In the genomic region with DNA sequence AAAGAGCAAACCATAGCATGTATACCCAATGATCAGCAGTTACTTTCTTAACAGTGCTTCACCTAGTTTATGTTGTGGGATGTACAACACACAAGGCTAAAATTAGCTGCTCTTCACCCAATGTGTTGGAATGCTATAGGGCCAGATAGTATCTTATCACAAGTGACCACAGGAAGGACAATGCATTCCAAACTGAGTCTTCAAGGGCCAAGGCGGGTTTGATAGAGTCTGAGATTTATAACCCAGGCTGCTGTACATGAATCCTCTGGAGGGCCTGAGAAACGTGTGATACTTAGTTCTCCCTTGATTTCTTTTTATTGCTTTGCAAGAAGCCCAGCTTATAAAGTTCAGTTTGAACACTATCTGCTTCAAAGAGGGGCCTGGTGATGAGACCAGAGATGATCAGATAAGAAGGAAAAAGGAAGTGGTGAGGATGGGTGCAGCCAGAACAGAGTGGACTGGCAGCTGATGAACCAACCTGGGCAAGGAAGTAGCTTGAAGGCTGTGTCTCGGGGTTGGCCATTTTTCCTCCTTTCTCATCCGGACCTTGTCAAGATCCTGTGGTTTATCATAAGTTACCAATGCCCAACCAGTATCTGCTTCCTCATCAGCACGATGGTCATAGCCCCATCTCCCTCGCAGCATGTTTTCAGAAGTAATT, we compare ENCODE assay signal across 17 cellular contexts.
DNase-seq lines count a peak whose midpoint lies in the region; ATAC-seq, FAIRE-seq and TF ChIP-seq lines count a peak whose summit lies in the region.
"Had no signal": no experiment of that assay in that cellular context is flagged by ENCODE, and none has a peak within 500 bp of the region (broad histone marks: within the 10 kb centered on the region; RNA-seq: fewer than 3 reads in every experiment).

No MANE protein-coding gene starts in this region.

- H3K9me2 ChIP-seq in hepatocyte (replicated peaks; ENCODE audit: insufficient read depth) = no peaks in the 10 kb centered on the region

- H3K4me1 ChIP-seq in hepatocyte (ENCODE audit: insufficient read depth) (peaks cover 76% of the 10 kb centered on the region), small intestine (ENCODE audit: control insufficient read depth in 2 of 2, insufficient read depth in 1 of 2, low read depth in 1 of 2, low read length in 1 of 2) (peaks cover 6 to 11% of the 10 kb centered on the region in 2 donors)
- H3K4me1 ChIP-seq: BE2C had no signal

- no peak overlapping the region for H3K4me3 ChIP-seq in hepatocyte
- H3K4me3 ChIP-seq in small intestine (ENCODE audit: low read depth in 1 of 2, low read length in 2 of 2) = no peak overlapping the region

- no peak overlapping the region for H3K4me2 ChIP-seq in hepatocyte

- no peak overlapping the region for H2AFZ ChIP-seq in hepatocyte

- H3K27ac ChIP-seq in hepatocyte (peak overlapping the region; percentile 97), small intestine (ENCODE audit: low read depth in 1 of 2, low read length in 1 of 2) (peak overlapping the region; percentile 29 to 81)
- H3K27ac ChIP-seq: neutrophil had no signal

- no peaks in the 10 kb centered on the region for H4K20me1 ChIP-seq in hepatocyte (ENCODE audit: insufficient read depth, poor library complexity, severe bottlenecking)

- WGBS in hepatocyte (ENCODE audit: low lambda C conversion rate, missing lambda C conversion rate) = 70% methylated on average over 6 of the region's 6 CpGs
- WGBS in small intestine, 3 donors = 67 to 73% (median 67%) methylated on average over 6 of the region's 6 CpGs

- H3K9me3 ChIP-seq in hepatocyte (ENCODE audit: low read depth) (no peaks in the 10 kb centered on the region), small intestine (ENCODE audit: control insufficient read depth, low read depth) (no peaks in the 10 kb centered on the region)
- H3K9me3 ChIP-seq: BE2C, neutrophil had no signal

- no peak for TF ChIP-seq CTCF in hepatocyte (IDR thresholded peaks at IDR 0.05; ENCODE audit: poor library complexity)

- H3K36me3 ChIP-seq in hepatocyte (replicated peaks; ENCODE audit: insufficient read depth, low read depth) (no peaks in the 10 kb centered on the region), small intestine (ENCODE audit: control insufficient read depth in 2 of 2, insufficient read depth in 2 of 2, low read length in 2 of 2) (no peaks in the 10 kb centered on the region)
- H3K36me3 ChIP-seq: BE2C, neutrophil had no signal

- DNase-seq in GM19239 (ENCODE audit: insufficient read length, low spot score) (no peak), RCC 7860 (ENCODE audit: low spot score) (peak; percentile 72), hepatocyte (ENCODE audit: low spot score) (no peak), small intestine (no peak), GM19240 (ENCODE audit: insufficient read length, low spot score) (no peak)
- DNase-seq: activated CD8-positive, alpha-beta T cell treated with anti-CD3 and anti-CD28 coated beads, Interleukin-2, amount 10 ng/mL, durations not matched to agents 7 days and 5 days; activated naive CD4-positive, alpha-beta T cell; BE2C; left colon; NCI-H2029; stimulated activated CD4-positive, alpha-beta T cell treated with anti-CD3 and anti-CD28 coated beads, Interleukin-15, amount 100 ng/mL, for 24 hours had no signal

- peak; percentile 45 for FAIRE-seq in GM19239 (lab: Jason Lieb, UNC)
- peak; percentile 55 for FAIRE-seq in RCC 7860 (lab: Jason Lieb, UNC)
- no peak for FAIRE-seq in small intestine (lab: Jason Lieb, UNC)
- FAIRE-seq: colon, GM18507 had no signal

- no peak for ATAC-seq in HG03108 (IDR thresholded peaks at IDR 0.05; ENCODE audit: unreplicated experiment)
- no peak for ATAC-seq in HG03460 (IDR thresholded peaks at IDR 0.05; ENCODE audit: unreplicated experiment)
- no peak for ATAC-seq in HG03342 (IDR thresholded peaks at IDR 0.05; ENCODE audit: unreplicated experiment)
- ATAC-seq: activated CD8-positive, alpha-beta T cell treated with anti-CD3 and anti-CD28 coated beads, Interleukin-2, amount 10 ng/mL, durations not matched to agents 7 days and 5 days; left colon had no signal

- H3K79me2 ChIP-seq in hepatocyte = no peaks in the 10 kb centered on the region

- H3K27me3 ChIP-seq in hepatocyte = no peaks in the 10 kb centered on the region
- H3K27me3 ChIP-seq in small intestine (ENCODE audit: control insufficient read depth in 2 of 2, insufficient read depth in 2 of 2, low read length in 2 of 2) = no peaks in the 10 kb centered on the region
- H3K27me3 ChIP-seq: BE2C had no signal
